In the genomic region with DNA sequence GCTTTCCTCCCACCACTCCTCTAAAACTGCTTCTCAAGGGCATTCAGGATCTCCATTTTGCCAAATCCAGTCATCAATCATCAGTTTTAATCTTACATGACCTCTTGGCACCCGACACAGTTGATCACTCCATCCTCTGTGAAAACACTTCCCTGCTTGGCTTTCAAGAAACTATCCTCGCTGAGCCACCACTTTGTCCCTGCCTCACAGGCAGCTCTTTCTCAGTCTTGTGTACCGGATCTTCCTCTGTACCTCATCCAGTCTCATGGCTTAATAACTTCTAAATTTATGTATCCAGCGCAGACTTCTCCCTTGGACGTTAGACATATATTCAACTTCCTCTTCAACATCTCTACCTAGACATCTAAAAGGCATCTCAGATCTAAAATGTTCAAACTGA, we compare ENCODE assay signal across 15 cellular contexts.
DNase-seq lines count a peak whose midpoint lies in the region; ATAC-seq, FAIRE-seq and TF ChIP-seq lines count a peak whose summit lies in the region.
"Had no signal": no experiment of that assay in that cellular context is flagged by ENCODE, and none has a peak within 500 bp of the region (broad histone marks: within the 10 kb centered on the region; RNA-seq: fewer than 3 reads in every experiment).

No MANE protein-coding gene starts in this region.

- ATAC-seq in left ventricle myocardium superior, result peak; percentile 38
- ATAC-seq in left cardiac atrium, result no peak
- no peak for ATAC-seq in K562
- no peak for ATAC-seq in stimulated activated naive CD8-positive, alpha-beta T cell treated with anti-CD3 and anti-CD28 coated beads, Interleukin-15, Interleukin-2, amounts not matched to agents 100 U/mL and 50 U/mL, for 24 hours
- ATAC-seq: CD8-positive, alpha-beta T cell had no signal

- H3K36me3 ChIP-seq in K562 (ENCODE audit: control insufficient read depth, insufficient read depth, low read length), result no peaks in the 10 kb centered on the region

- no peak for TF ChIP-seq RAD21 in K562 (CRISPR knock-in tag; conservative IDR thresholded peaks at IDR 0.05 in 1 of 2, IDR thresholded peaks at IDR 0.05 in 1 of 2)

- no peak overlapping the region for H3K9ac ChIP-seq in K562 (ENCODE audit: insufficient read depth in 1 of 2, low read depth in 2 of 2, low read length in 2 of 2)
- H3K9ac ChIP-seq: BLaER1 treated with 17β-estradiol and CSF1 and Interleukin-3, amounts not matched to agents 10 nM and 100 nM had no signal

- intact Hi-C loops in left ventricle myocardium superior (cut with micrococcal nuclease), result no loop called here
- intact Hi-C loops in left cardiac atrium (cut with DNase I), result no loop called here
- intact Hi-C loops in K562 (cut with micrococcal nuclease), result no loop called here

- H3K4me2 ChIP-seq in K562 (ENCODE audit: insufficient read depth, low read length), result no peak overlapping the region

- H3K9me3 ChIP-seq in K562 (replicated peaks; ENCODE audit: control insufficient read depth, insufficient read depth, low read depth, low read length), result no peaks in the 10 kb centered on the region

- 6% methylated on average over 5 of the region's 5 CpGs for WGBS in K562 (ENCODE audit: insufficient coverage, low coverage, missing lambda C conversion rate)

- H4K20me1 ChIP-seq in K562 (replicated peaks; ENCODE audit: control insufficient read depth, insufficient read depth, low read length), result no peaks in the 10 kb centered on the region
- H4K20me1 ChIP-seq: BLaER1 treated with 17β-estradiol and CSF1 and Interleukin-3, amounts not matched to agents 10 nM and 100 nM had no signal

- POLR2A ChIA-PET in K562 (lab: Yijun Ruan, JAX), result interaction anchor here (0.5 to 2.6 kb wide), 2 partner anchors 21 to 1104 kb away, joined by 3 to 5 read pairs; no protein-coding TSS in a partner anchor

- H3K79me2 ChIP-seq in K562 (ENCODE audit: control insufficient read depth, insufficient read depth, low read length), result no peaks in the 10 kb centered on the region

- BruUV-seq in K562 (replicated peaks; lab: Mats Ljungman, UMichigan), result no TSS peak

- H3K4me3 ChIP-seq in K562, result no peak overlapping the region
- H3K4me3 ChIP-seq: BLaER1 treated with 17β-estradiol and CSF1 and Interleukin-3, amounts not matched to agents 10 nM and 100 nM had no signal

- no peak overlapping the region for H2AFZ ChIP-seq in K562 (ENCODE audit: low read depth, low read length)

- in situ Hi-C loops in K562 (cut with MboI), result no loop called here

- no peak for TF ChIP-seq CTCF in K562 (IDR thresholded peaks at IDR 0.05 in 2 of 3, conservative IDR thresholded peaks at IDR 0.05 in 1 of 3; ENCODE audit: insufficient read depth in 2 of 3, low read depth in 1 of 3, low read length in 3 of 3)

- H3K9me1 ChIP-seq in K562 (ENCODE audit: control insufficient read depth, insufficient read depth, low read length), result no peaks in the 10 kb centered on the region

- no peak for TF ChIP-seq EP300 in K562 (IDR thresholded peaks at IDR 0.05; ENCODE audit: low read length)

- peak; percentile 34 for DNase-seq in NOMO-1 treated with DMSO at 0.1 percent for 48 hours (lab: John Stamatoyannopoulos, UW; ENCODE audit: unreplicated experiment)
- no peak for DNase-seq in NOMO-1 treated with dmso at 0.1 percent for 144 hours (lab: John Stamatoyannopoulos, UW; ENCODE audit: unreplicated experiment)
- no peak for DNase-seq in left ventricle myocardium superior
- no peak for DNase-seq in left cardiac atrium
- no peak for DNase-seq in K562 (ENCODE audit: extremely low read depth in 1 of 4, low spot score in 3 of 4)
- no peak for DNase-seq in stimulated activated naive CD8-positive, alpha-beta T cell treated with anti-CD3 and anti-CD28 coated beads, Interleukin-15, Interleukin-2, amounts not matched to agents 100 U/mL and 50 U/mL, for 24 hours
- no peak for DNase-seq in GM19238 (ENCODE audit: insufficient read length, low spot score)
- DNase-seq: Calu3; CD8-positive, alpha-beta T cell; DMS79 treated with DMSO at 0.1 percent for 48 hours; GF-D8; H9 had no signal

- H3K27me3 ChIP-seq in K562 (ENCODE audit: control insufficient read depth in 2 of 2, insufficient read depth in 2 of 2, low read length in 2 of 2), result peaks cover 0 to 2% of the 10 kb centered on the region in 2 experiments; a peak in 2 of 5 replicates
- H3K27me3 ChIP-seq: BLaER1 treated with 17β-estradiol and CSF1 and Interleukin-3, amounts not matched to agents 10 nM and 100 nM had no signal

- 0 out of 5 replicates have a peak, but pooled peaks cover 0 to 5% of the 10 kb centered on the region in 2 experiments for H3K4me1 ChIP-seq in K562 (replicated peaks in 1 of 2; ENCODE audit: control insufficient read depth in 2 of 2, insufficient read depth in 2 of 2, low read length in 2 of 2)

- H3K27ac ChIP-seq in K562 (ENCODE audit: extremely low read depth, low read depth, low read length), result no peak overlapping the region
- H3K27ac ChIP-seq: BLaER1 treated with 17β-estradiol and CSF1 and Interleukin-3, amounts not matched to agents 10 nM and 100 nM had no signal

- no peak for TF ChIP-seq POLR2A in K562 (conservative IDR thresholded peaks at IDR 0.05)

- CTCF ChIA-PET in K562 (lab: Yijun Ruan, JAX; ENCODE audit: low intra/inter-chr PET ratio), result no interaction called here

- FAIRE-seq in K562 (lab: Jason Lieb, UNC), result no peak
- FAIRE-seq: H1, HTR-8/SVneo had no signal

TF ChIP-seq in K562, 482 proteins besides CTCF, POLR2A, EP300 and RAD21:
- TF ChIP-seq MEIS2 (IDR thresholded peaks at IDR 0.05; ENCODE audit: partially characterized antibody) (peak; percentile 9), GABPA (tag; conservative IDR thresholded peaks at IDR 0.05; ENCODE audit: low read depth) (no peak)
TF ChIP-seq in K562: peak in this region for 1.
